Comparison of ENCODE assay signal across 10 cellular contexts in the genomic region with DNA sequence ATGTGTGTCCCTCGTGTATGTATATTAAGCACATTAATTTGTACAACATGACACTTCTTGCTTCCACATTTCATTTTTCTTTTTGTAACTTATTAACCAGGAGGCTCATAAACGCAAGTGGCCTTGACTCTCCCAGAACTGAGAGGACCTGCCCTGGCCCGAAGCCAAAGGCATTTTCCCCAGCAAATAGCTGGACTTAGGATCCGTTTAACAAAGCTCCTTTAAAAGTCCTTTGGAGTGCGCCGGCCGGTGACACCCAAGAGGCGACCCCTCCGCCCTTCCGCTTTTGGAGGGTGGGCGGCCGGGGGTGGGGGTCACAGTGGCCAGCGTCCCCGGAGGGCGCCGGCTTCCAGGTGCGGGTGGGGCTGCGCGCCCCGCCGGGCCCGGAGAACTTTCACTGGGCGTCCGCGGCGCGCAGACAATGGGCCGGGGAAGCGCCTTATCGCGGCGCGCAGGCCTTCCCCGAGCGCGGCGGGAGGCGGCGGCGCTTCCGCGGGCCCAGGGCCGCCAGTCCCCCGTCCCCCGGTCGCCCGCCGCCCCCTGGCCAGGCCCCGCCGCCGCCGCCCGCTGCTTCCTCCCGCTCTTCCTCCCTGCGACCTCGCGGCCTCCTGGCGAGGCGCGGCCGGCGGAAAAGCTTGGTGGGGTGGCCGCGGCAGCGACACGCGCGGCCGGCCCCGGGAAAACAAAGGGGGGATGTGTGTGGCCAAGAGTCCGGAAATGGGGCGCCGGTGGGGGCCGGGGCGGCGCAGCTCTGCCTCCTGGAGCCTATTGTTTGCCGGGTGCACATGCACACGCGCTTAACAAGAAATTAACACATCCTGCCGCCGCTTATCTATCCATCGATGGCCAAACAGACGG.
DNase-seq lines count a peak whose midpoint lies in the region; ATAC-seq, FAIRE-seq and TF ChIP-seq lines count a peak whose summit lies in the region.
"Had no signal": no experiment of that assay in that cellular context is flagged by ENCODE, and none has a peak within 500 bp of the region (broad histone marks: within the 10 kb centered on the region; RNA-seq: fewer than 3 reads in every experiment).

No MANE protein-coding gene starts in this region.

- H3K4me3 ChIP-seq in keratinocyte (ENCODE audit: control insufficient read depth in 2 of 3, extremely low read depth in 1 of 3, insufficient read depth in 2 of 3, low read depth in 1 of 3, low read length in 3 of 3), result peak overlapping the region in 1 of 3 experiments; percentile 15
- H3K4me3 ChIP-seq in stomach, result peak overlapping the region; percentile 47 to 53 (median 48)
- H3K4me3 ChIP-seq: SJSA1 had no signal

- intact Hi-C loops in stomach (cut with DNase I; ENCODE audit: low total_unique reads), result no loop called here

- H3K9me3 ChIP-seq in keratinocyte (ENCODE audit: control insufficient read depth, low read depth, low read length) (no peaks in the 10 kb centered on the region), stomach (peaks cover 0 to 12% (median 10%) of the 10 kb centered on the region in 4 donors)

- no peak for TF ChIP-seq EP300 in stomach (IDR thresholded peaks at IDR 0.05)

- dilution Hi-C loops in keratinocyte (cut with MboI; ENCODE audit: extremely low pct_ligation_motif_present, low sequenced_read_pairs), result no loop called here

- no peak overlapping the region for H3K27ac ChIP-seq in keratinocyte (ENCODE audit: control insufficient read depth, insufficient read depth, low read length)
- H3K27ac ChIP-seq in stomach, result peak overlapping the region; percentile 74 to 93 (median 88)
- H3K27ac ChIP-seq: SJSA1 had no signal

- H3K4me1 ChIP-seq in keratinocyte (ENCODE audit: control insufficient read depth, extremely low read depth, insufficient read depth, low read length) (peaks cover 6% of the 10 kb centered on the region), stomach (peaks cover 4 to 17% (median 13%) of the 10 kb centered on the region in 4 donors)
- H3K4me1 ChIP-seq: SJSA1 had no signal

- no peak for FAIRE-seq in keratinocyte (lab: Jason Lieb, UNC)

- 1 to 4% (median 2%) methylated on average over 15 to 83 of the region's 83 CpGs for WGBS in stomach, 5 donors

- H3K36me3 ChIP-seq in keratinocyte (ENCODE audit: control insufficient read depth in 2 of 2, extremely low read depth in 1 of 2, insufficient read depth in 2 of 2, low read length in 2 of 2) (no peaks in the 10 kb centered on the region), stomach (no peaks in the 10 kb centered on the region)
- H3K36me3 ChIP-seq: SJSA1 had no signal

- H3K79me2 ChIP-seq in keratinocyte (ENCODE audit: control insufficient read depth, insufficient read depth, low read length), result no peaks in the 10 kb centered on the region

- no peaks in the 10 kb centered on the region for H4K20me1 ChIP-seq in keratinocyte (ENCODE audit: control insufficient read depth, extremely low read depth, insufficient read depth, low read length)

- H3K9me1 ChIP-seq in keratinocyte (ENCODE audit: control insufficient read depth, extremely low read depth, insufficient read depth, low read length), result no peaks in the 10 kb centered on the region

- H2AFZ ChIP-seq in keratinocyte (ENCODE audit: control insufficient read depth, low read length), result peak overlapping the region; percentile 26

- TF ChIP-seq POLR2A in stomach (IDR thresholded peaks at IDR 0.05), result no peak

- no peaks in the 10 kb centered on the region for H3K27me3 ChIP-seq in keratinocyte (ENCODE audit: control insufficient read depth, extremely low read depth, insufficient read depth, low read length)
- peaks cover 0 to 3% (median 0%) of the 10 kb centered on the region in 3 donors for H3K27me3 ChIP-seq in stomach
- H3K27me3 ChIP-seq: SJSA1 had no signal

- peak overlapping the region; percentile 28 for H3K9ac ChIP-seq in keratinocyte (ENCODE audit: control insufficient read depth, extremely low read depth, insufficient read depth, low read length)

- TF ChIP-seq CTCF in keratinocyte (optimal IDR thresholded peaks at IDR 0.05 in 1 of 3, IDR thresholded peaks at IDR 0.05 in 1 of 3, conservative IDR thresholded peaks at IDR 0.05 in 1 of 3; ENCODE audit: extremely low read depth in 1 of 3, insufficient read depth in 2 of 3, low read length in 3 of 3) (no peak), stomach (IDR thresholded peaks at IDR 0.05) (peak in 1 of 7 experiments; percentile 24)

- H3K4me2 ChIP-seq in keratinocyte (ENCODE audit: control insufficient read depth, extremely low read depth, insufficient read depth, low read depth, low read length), result peak overlapping the region; percentile 60

- DNase-seq in NCI-H748 (lab: John Stamatoyannopoulos, UW; ENCODE audit: unreplicated experiment), result peak; percentile 41
- no peak for DNase-seq in NCI-H748 treated with DMSO at 0.1 percent for 48 hours (lab: John Stamatoyannopoulos, UW)
- DNase-seq in cerebellar cortex (ENCODE audit: low spot score), result peak; percentile 0
- DNase-seq in keratinocyte (ENCODE audit: low read depth, low spot score), result no peak
- DNase-seq in stomach, result peak; percentile 82
- DNase-seq in NCI-H2196 treated with DMSO at 0.1 percent for 48 hours (lab: John Stamatoyannopoulos, UW; ENCODE audit: unreplicated experiment), result no peak
- DNase-seq in NCI-H510A treated with DMSO at 0.1 percent for 48 hours (lab: John Stamatoyannopoulos, UW), result no peak
- DNase-seq: DND-41 had no signal

- ATAC-seq in HG03565 (IDR thresholded peaks at IDR 0.05; ENCODE audit: unreplicated experiment), result no peak

Comparison
In these comparisons a context has a peak if more than half of its experiments do, and no peak if none do; other contexts are left out.
1. DNase-seq: peak in NCI-H748 (single experiment), cerebellar cortex (single experiment) and stomach (single experiment); none in NCI-H748 treated with DMSO at 0.1 percent for 48 hours (single experiment), keratinocyte (single experiment), NCI-H2196 treated with DMSO at 0.1 percent for 48 hours (single experiment) and NCI-H510A treated with DMSO at 0.1 percent for 48 hours (single experiment).